Comparison of ENCODE assay signal across 20 cellular contexts in the genomic region with DNA sequence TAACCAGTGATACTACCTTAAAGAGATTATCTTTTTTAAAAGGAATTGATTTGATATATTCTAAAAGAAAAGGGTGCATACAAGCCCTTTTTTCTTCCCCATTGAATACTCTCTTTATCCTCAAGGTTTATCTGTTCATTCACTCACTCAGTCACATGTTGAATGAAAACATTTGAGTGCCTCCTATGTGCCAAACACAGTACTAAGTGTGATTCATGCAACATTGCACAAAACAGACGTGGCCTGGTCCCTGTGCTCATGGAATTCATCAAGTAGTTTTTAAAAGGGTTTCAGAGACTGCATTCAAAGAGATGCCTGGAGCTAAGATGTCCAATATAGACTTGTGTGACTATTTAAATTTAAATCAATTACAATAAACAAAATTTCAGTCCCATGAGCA.
DNase-seq lines count a peak whose midpoint lies in the region; ATAC-seq, FAIRE-seq and TF ChIP-seq lines count a peak whose summit lies in the region.
"Had no signal": no experiment of that assay in that cellular context is flagged by ENCODE, and none has a peak within 500 bp of the region (broad histone marks: within the 10 kb centered on the region; RNA-seq: fewer than 3 reads in every experiment).

No MANE protein-coding gene starts in this region.

- TF ChIP-seq CTCF in GM23338 (conservative IDR thresholded peaks at IDR 0.05; ENCODE audit: low read depth in 2 of 2) (no peak), bronchial epithelial cell (IDR thresholded peaks at IDR 0.05; ENCODE audit: insufficient read depth, low read length, severe bottlenecking) (no peak), MCF 10A (IDR thresholded peaks at IDR 0.05; ENCODE audit: unreplicated experiment) (no peak)

- DNase-seq in GM23338 (ENCODE audit: low spot score) (no peak), bronchial epithelial cell (ENCODE audit: low read depth) (peak; percentile 10), fibroblast of peridontal ligament (ENCODE audit: extremely low read depth) (peak; percentile 7), Karpas-422 (no peak), MCF 10A (ENCODE audit: unreplicated experiment) (no peak), inferior parietal cortex (ENCODE audit: extremely low spot score) (no peak)
- no peak for DNase-seq in activated naive CD4-positive, alpha-beta T cell treated with anti-CD3 and anti-CD28 coated beads for 36 hours
- DNase-seq: ACHN; AML-193; CD4-positive, alpha-beta T cell; DMS153; DMS79; GDM1 had no signal

- H3K9ac ChIP-seq in Karpas-422 (ENCODE audit: low read length), result no peak overlapping the region

- H3K4me1 Mint-ChIP-seq in GM23338, result peaks cover 14% of the 10 kb centered on the region
- peaks cover 14% of the 10 kb centered on the region for H3K4me1 Mint-ChIP-seq in activated naive CD4-positive, alpha-beta T cell treated with anti-CD3 and anti-CD28 coated beads for 36 hours (ENCODE audit: low read depth)
- no peaks in the 10 kb centered on the region for H3K4me1 Mint-ChIP-seq in MCF 10A (ENCODE audit: insufficient read depth, unreplicated experiment)

- intact Hi-C loops in activated naive CD4-positive, alpha-beta T cell treated with anti-CD3 and anti-CD28 coated beads for 36 hours (cut with micrococcal nuclease), result loop anchor here (5.0 to 10.0 kb wide), 7 partner anchors 208 to 1572 kb away; no protein-coding TSS in a partner anchor
- intact Hi-C loops in MCF 10A (cut with micrococcal nuclease), result no loop called here

- H2AFZ ChIP-seq in GM23338, result peak overlapping the region; percentile 15; the same call in 1 of the 2 replicates
- no peak overlapping the region for H2AFZ ChIP-seq in Karpas-422 (ENCODE audit: low read length)

- H3K9me2 ChIP-seq in GM23338 (ENCODE audit: insufficient read depth) (no peaks in the 10 kb centered on the region), Karpas-422 (replicated peaks; ENCODE audit: insufficient read depth, low read length) (no peaks in the 10 kb centered on the region)

- no peak for ATAC-seq in GM23338
- ATAC-seq: K562 had no signal

- H3K4me1 ChIP-seq in GM23338 (ENCODE audit: insufficient read depth), result peaks cover 13% of the 10 kb centered on the region
- no peaks in the 10 kb centered on the region for H3K4me1 ChIP-seq in Karpas-422 (ENCODE audit: low read length)

- H3K27me3 ChIP-seq in GM23338 (ENCODE audit: insufficient read depth) (no peaks in the 10 kb centered on the region), bronchial epithelial cell (ENCODE audit: control insufficient read depth, insufficient read depth, low read length) (no peaks in the 10 kb centered on the region), Karpas-422 (ENCODE audit: low read length) (no peaks in the 10 kb centered on the region; the same call in 1 of the 2 replicates)

- no peak overlapping the region for H3K4me3 ChIP-seq in GM23338
- H3K4me3 ChIP-seq in bronchial epithelial cell (ENCODE audit: low read depth, low read length), result no peak overlapping the region
- H3K4me3 ChIP-seq in Karpas-422 (ENCODE audit: low read length), result no peak overlapping the region
- H3K4me3 ChIP-seq: HAP-1, K562 had no signal

- no peak overlapping the region for H3K27ac ChIP-seq in GM23338 (ENCODE audit: low read depth)
- no peak overlapping the region for H3K27ac ChIP-seq in Karpas-422 (ENCODE audit: low read length)
- H3K27ac ChIP-seq: C4-2B, HL-60 had no signal

- BruUV-seq in MCF 10A (replicated peaks; lab: Mats Ljungman, UMichigan), result no TSS peak

- no peak overlapping the region for H3K4me2 ChIP-seq in GM23338
- no peak overlapping the region for H3K4me2 ChIP-seq in Karpas-422 (ENCODE audit: low read depth, low read length, poor library complexity, severe bottlenecking)

- no peak for FAIRE-seq in bronchial epithelial cell (lab: Jason Lieb, UNC)
- FAIRE-seq: A204.1, GM12892, GM18507, K562 had no signal

- H3K4me3 Mint-ChIP-seq in GM23338, result no peak overlapping the region
- H3K4me3 Mint-ChIP-seq in activated naive CD4-positive, alpha-beta T cell treated with anti-CD3 and anti-CD28 coated beads for 36 hours, result no peak overlapping the region
- H3K4me3 Mint-ChIP-seq in MCF 10A (ENCODE audit: unreplicated experiment), result no peak overlapping the region
- H3K4me3 Mint-ChIP-seq: CD4-positive, alpha-beta T cell had no signal

- H3K27me3 Mint-ChIP-seq in GM23338 (ENCODE audit: insufficient read depth, low read depth, poor library complexity) (no peaks in the 10 kb centered on the region), MCF 10A (ENCODE audit: insufficient read depth, unreplicated experiment) (peaks cover 59% of the 10 kb centered on the region)
- peaks cover 16% of the 10 kb centered on the region for H3K27me3 Mint-ChIP-seq in activated naive CD4-positive, alpha-beta T cell treated with anti-CD3 and anti-CD28 coated beads for 36 hours (ENCODE audit: low read depth)

- POLR2A ChIA-PET in MCF 10A (lab: Yijun Ruan, JAX), result no interaction called here

- H3F3A ChIP-seq in GM23338 (replicated peaks; ENCODE audit: low read depth), result no peaks in the 10 kb centered on the region

- H3K9me3 Mint-ChIP-seq in GM23338 (no peaks in the 10 kb centered on the region), MCF 10A (ENCODE audit: unreplicated experiment) (no peaks in the 10 kb centered on the region)
- no peaks in the 10 kb centered on the region for H3K9me3 Mint-ChIP-seq in activated naive CD4-positive, alpha-beta T cell treated with anti-CD3 and anti-CD28 coated beads for 36 hours
- H3K9me3 Mint-ChIP-seq: CD4-positive, alpha-beta T cell had no signal

- H3K9me3 ChIP-seq in Karpas-422 (ENCODE audit: low read length), result no peaks in the 10 kb centered on the region
- H3K9me3 ChIP-seq: HAP-1 had no signal

- no peaks in the 10 kb centered on the region for H4K20me1 ChIP-seq in GM23338 (replicated peaks; ENCODE audit: insufficient read depth)
- no peaks in the 10 kb centered on the region for H4K20me1 ChIP-seq in Karpas-422 (ENCODE audit: insufficient read depth, low read depth, low read length)

- CTCF ChIA-PET in activated naive CD4-positive, alpha-beta T cell treated with anti-CD3 and anti-CD28 coated beads for 36 hours (lab: Charles Lee), result interaction anchor here (0.6 to 1.1 kb wide), 2 partner anchors 7 to 958 kb away, joined by 3 to 5 read pairs; no protein-coding TSS in a partner anchor
- CTCF ChIA-PET in MCF 10A (lab: Yijun Ruan, JAX), result interaction anchor here (0.7 to 0.8 kb wide), 2 partner anchors 998 to 1858 kb away, joined by 3 to 4 read pairs; no protein-coding TSS in a partner anchor

- H3K36me3 ChIP-seq in GM23338 (ENCODE audit: insufficient read depth) (no peaks in the 10 kb centered on the region; the same call in 1 of the 2 replicates), bronchial epithelial cell (ENCODE audit: control insufficient read depth, insufficient read depth, low read length) (no peaks in the 10 kb centered on the region), Karpas-422 (ENCODE audit: insufficient read depth, low read length) (no peaks in the 10 kb centered on the region)
- H3K36me3 ChIP-seq: HAP-1 had no signal

- H3K36me3 Mint-ChIP-seq in GM23338 (ENCODE audit: low read depth) (no peaks in the 10 kb centered on the region), MCF 10A (ENCODE audit: insufficient read depth, unreplicated experiment) (no peaks in the 10 kb centered on the region)
- no peaks in the 10 kb centered on the region for H3K36me3 Mint-ChIP-seq in activated naive CD4-positive, alpha-beta T cell treated with anti-CD3 and anti-CD28 coated beads for 36 hours (ENCODE audit: low read depth)

- H3K79me2 ChIP-seq in GM23338 (replicated peaks; ENCODE audit: insufficient read depth) (no peaks in the 10 kb centered on the region), Karpas-422 (ENCODE audit: low read length) (no peaks in the 10 kb centered on the region)

- H3K27ac Mint-ChIP-seq in GM23338 (no peak overlapping the region), MCF 10A (ENCODE audit: low read depth, unreplicated experiment) (no peak overlapping the region)
- no peak overlapping the region for H3K27ac Mint-ChIP-seq in activated naive CD4-positive, alpha-beta T cell treated with anti-CD3 and anti-CD28 coated beads for 36 hours
- H3K27ac Mint-ChIP-seq: CD4-positive, alpha-beta T cell had no signal

TF ChIP-seq in GM23338, 12 proteins besides CTCF, POLR2A, EP300 and RAD21 (continues in another document):
- TF ChIP-seq ZNF114 (CRISPR knock-in tag; IDR thresholded peaks at IDR 0.05), result no peak
- TF ChIP-seq ZNF331 (CRISPR knock-in tag; IDR thresholded peaks at IDR 0.05; ENCODE audit: low read depth), result no peak
- no peak for TF ChIP-seq EZH2phosphoT487 (IDR thresholded peaks at IDR 0.05; ENCODE audit: unreplicated experiment)
- TF ChIP-seq EZH2 (IDR thresholded peaks at IDR 0.05; ENCODE audit: low read depth, unreplicated experiment), result no peak
- TF ChIP-seq CREB1 (CRISPR knock-in tag; IDR thresholded peaks at IDR 0.05; ENCODE audit: low read depth), result no peak

Comparison
In these comparisons a context has a peak if more than half of its experiments do, and no peak if none do; other contexts are left out.
1. DNase-seq: peak in bronchial epithelial cell (single experiment) and fibroblast of peridontal ligament (single experiment); none in GM23338 (single experiment), Karpas-422 (single experiment), activated naive CD4-positive, alpha-beta T cell treated with anti-CD3 and anti-CD28 coated beads for 36 hours (single experiment), MCF 10A (single experiment) and inferior parietal cortex (single experiment).